In genomic region chr6:85866758-85867401, GRCh38 we compare ENCODE assay signal across 17 cellular contexts.
DNase-seq lines count a peak whose midpoint lies in the region; ATAC-seq, FAIRE-seq and TF ChIP-seq lines count a peak whose summit lies in the region.
"Had no signal": no experiment of that assay in that cellular context is flagged by ENCODE, and none has a peak within 500 bp of the region (broad histone marks: within the 10 kb centered on the region; RNA-seq: fewer than 3 reads in every experiment).

No MANE protein-coding gene starts in this region.

- H3K4me1 Mint-ChIP-seq in H9: no peaks in the 10 kb centered on the region; a peak in 1 of 4 replicates
- no peaks in the 10 kb centered on the region for H3K4me1 Mint-ChIP-seq in stimulated activated effector memory CD8-positive, alpha-beta T cell treated with anti-CD3 and anti-CD28 coated beads, Interleukin-12 subunit alpha, Interleukin-12 subunit beta, amount 100 ng/mL, for 72 hours
- H3K4me1 Mint-ChIP-seq: activated B cell treated with CpG ODN at 0.5 μM for 24 hours, nephron had no signal

- H4K5ac ChIP-seq in H9 (ENCODE audit: insufficient read length, low read depth, low read length): no peak overlapping the region

- H3K9ac ChIP-seq in H9 (ENCODE audit: extremely low read depth, insufficient read length, low read length) (no peak overlapping the region), mesenchymal stem cell (ENCODE audit: low read length) (peak overlapping the region; percentile 78)

- H2AK5ac ChIP-seq in H9 (ENCODE audit: insufficient read length, low read length) (no peak overlapping the region), mesenchymal stem cell (ENCODE audit: low read length, severe bottlenecking) (no peak overlapping the region)

- no peak overlapping the region for H3K4me3 Mint-ChIP-seq in H9
- no peak overlapping the region for H3K4me3 Mint-ChIP-seq in stimulated activated effector memory CD8-positive, alpha-beta T cell treated with anti-CD3 and anti-CD28 coated beads, Interleukin-12 subunit alpha, Interleukin-12 subunit beta, amount 100 ng/mL, for 72 hours
- H3K4me3 Mint-ChIP-seq: activated B cell treated with CpG ODN at 0.5 μM for 24 hours; activated naive CD4-positive, alpha-beta T cell treated with anti-CD3 and anti-CD28 coated beads for 36 hours had no signal

- peaks cover 7 to 11% of the 10 kb centered on the region in 2 experiments; a peak in 2 of 5 replicates for H3K9me3 Mint-ChIP-seq in H9
- no peaks in the 10 kb centered on the region for H3K9me3 Mint-ChIP-seq in stimulated activated effector memory CD8-positive, alpha-beta T cell treated with anti-CD3 and anti-CD28 coated beads, Interleukin-12 subunit alpha, Interleukin-12 subunit beta, amount 100 ng/mL, for 72 hours
- H3K9me3 Mint-ChIP-seq: activated B cell treated with CpG ODN at 0.5 μM for 24 hours; activated naive CD4-positive, alpha-beta T cell treated with anti-CD3 and anti-CD28 coated beads for 36 hours; nephron had no signal

- H3K4ac ChIP-seq in H9 (ENCODE audit: low read depth, low read length) (no peak overlapping the region), mesenchymal stem cell (ENCODE audit: low read depth in 1 of 2, low read length in 2 of 2) (no peak overlapping the region)

- peak; percentile 52 for ATAC-seq in stimulated activated effector memory CD8-positive, alpha-beta T cell treated with anti-CD3 and anti-CD28 coated beads, Interleukin-12 subunit alpha, Interleukin-12 subunit beta, amount 100 ng/mL, for 72 hours
- no peak for ATAC-seq in HG03521 (IDR thresholded peaks at IDR 0.05; ENCODE audit: unreplicated experiment)

- no peak overlapping the region for H2AFZ ChIP-seq in H9 (ENCODE audit: low read length)
- H2AFZ ChIP-seq in mesenchymal stem cell (ENCODE audit: low read depth, low read length): peak overlapping the region; percentile 29

- DNase-seq in H9 (no peak), astrocyte of the hippocampus (ENCODE audit: low read depth, low spot score) (peak; percentile 6), mesenchymal stem cell (no peak), DMS53 (lab: John Stamatoyannopoulos, UW) (no peak), GM12891 (ENCODE audit: insufficient read length, low spot score) (no peak), NCI-H446 treated with DMSO at 0.1 percent for 48 hours (lab: John Stamatoyannopoulos, UW) (no peak)
- DNase-seq in stimulated activated effector memory CD8-positive, alpha-beta T cell treated with anti-CD3 and anti-CD28 coated beads, Interleukin-12 subunit alpha, Interleukin-12 subunit beta, amount 100 ng/mL, for 72 hours (ENCODE audit: low spot score in 2 of 2): no peak
- DNase-seq: activated B cell treated with CpG ODN at 0.5 μM for 24 hours; activated naive CD4-positive, alpha-beta T cell treated with anti-CD3 and anti-CD28 coated beads for 36 hours; BE2C; cerebellar nuclear complex; heart left ventricle; NCI-H1417 treated with DMSO at 0.1 percent for 48 hours; NCI-H510A had no signal

- H4K20me1 ChIP-seq in H9 (ENCODE audit: control insufficient read depth, insufficient read depth, insufficient read length): no peaks in the 10 kb centered on the region

- no peak overlapping the region for H2BK20ac ChIP-seq in H9 (ENCODE audit: low read depth, low read length, poor library complexity, severe bottlenecking)

- H3K23me2 ChIP-seq in H9 (ENCODE audit: insufficient read length, low read depth, low read length, poor library complexity, severe bottlenecking): no peaks in the 10 kb centered on the region

- H3K79me1 ChIP-seq in H9 (ENCODE audit: insufficient read depth, low read depth, low read length, poor library complexity, severe bottlenecking): no peaks in the 10 kb centered on the region
- no peaks in the 10 kb centered on the region for H3K79me1 ChIP-seq in mesenchymal stem cell (replicated peaks; ENCODE audit: low read length, poor library complexity, severe bottlenecking)

- H3K27ac Mint-ChIP-seq in H9: no peak overlapping the region
- H3K27ac Mint-ChIP-seq in stimulated activated effector memory CD8-positive, alpha-beta T cell treated with anti-CD3 and anti-CD28 coated beads, Interleukin-12 subunit alpha, Interleukin-12 subunit beta, amount 100 ng/mL, for 72 hours: no peak overlapping the region
- H3K27ac Mint-ChIP-seq: activated B cell treated with CpG ODN at 0.5 μM for 24 hours; activated naive CD4-positive, alpha-beta T cell treated with anti-CD3 and anti-CD28 coated beads for 36 hours; nephron had no signal

- H3K9me3 ChIP-seq in H9 (ENCODE audit: control insufficient read depth, low read depth, low read length): no peaks in the 10 kb centered on the region
- no peaks in the 10 kb centered on the region for H3K9me3 ChIP-seq in mesenchymal stem cell (ENCODE audit: control insufficient read depth, low read length)
- H3K9me3 ChIP-seq: BE2C, heart left ventricle had no signal

- H3K27me3 Mint-ChIP-seq in H9 (ENCODE audit: low read depth): no peaks in the 10 kb centered on the region

- H3K4me3 ChIP-seq in mesenchymal stem cell (ENCODE audit: insufficient read depth in 1 of 2, low read depth in 1 of 2, low read length in 2 of 2): peak overlapping the region in 1 of 2 experiments; percentile 81

- H3K27ac ChIP-seq in H9 (ENCODE audit: insufficient read length, low read depth, low read length) (no peak overlapping the region), mesenchymal stem cell (ENCODE audit: low read length, poor library complexity, severe bottlenecking) (no peak overlapping the region)

- no peak overlapping the region for H3T11ph ChIP-seq in H9 (ENCODE audit: low read length)

- H4K91ac ChIP-seq in H9 (ENCODE audit: insufficient read length, low read depth, low read length) (no peak overlapping the region), mesenchymal stem cell (ENCODE audit: low read length) (no peak overlapping the region)

- H3K36me3 Mint-ChIP-seq in H9 (ENCODE audit: insufficient read depth in 1 of 3, low read depth in 3 of 3): peaks cover 0 to 9% (median 1%) of the 10 kb centered on the region in 3 experiments; a peak in 1 of 7 replicates
- H3K36me3 Mint-ChIP-seq in stimulated activated effector memory CD8-positive, alpha-beta T cell treated with anti-CD3 and anti-CD28 coated beads, Interleukin-12 subunit alpha, Interleukin-12 subunit beta, amount 100 ng/mL, for 72 hours: no peaks in the 10 kb centered on the region

- no peaks in the 10 kb centered on the region for H3K36me3 ChIP-seq in mesenchymal stem cell (ENCODE audit: control insufficient read depth in 1 of 2, insufficient read depth in 2 of 2, low read depth in 1 of 2, low read length in 2 of 2)
- H3K36me3 ChIP-seq: BE2C, heart left ventricle had no signal

- H3K14ac ChIP-seq in H9 (ENCODE audit: insufficient read depth, low read length) (0 out of 2 replicates have a peak overlapping the region, but pooled peaks have one; percentile 65), mesenchymal stem cell (ENCODE audit: low read length in 2 of 2) (no peak overlapping the region)

- H3K23ac ChIP-seq in H9 (ENCODE audit: insufficient read length, low read depth, low read length) (no peak overlapping the region), mesenchymal stem cell (ENCODE audit: low read length in 2 of 2) (no peak overlapping the region)

- TF ChIP-seq CTCF in H9 (conservative IDR thresholded peaks at IDR 0.05): no peak

- H2BK12ac ChIP-seq in H9 (ENCODE audit: insufficient read length, low read depth, low read length): no peak overlapping the region
- no peak overlapping the region for H2BK12ac ChIP-seq in mesenchymal stem cell (ENCODE audit: low read length in 2 of 2)

- H3K27me3 ChIP-seq in H9 (ENCODE audit: insufficient read depth, low read length) (no peaks in the 10 kb centered on the region), mesenchymal stem cell (ENCODE audit: control insufficient read depth in 1 of 2, insufficient read depth in 1 of 2, low read length in 2 of 2) (no peaks in the 10 kb centered on the region)
- H3K27me3 ChIP-seq: BE2C, heart left ventricle had no signal

- H2BK15ac ChIP-seq in H9 (ENCODE audit: low read depth, low read length) (no peak overlapping the region), mesenchymal stem cell (ENCODE audit: low read depth, poor library complexity, severe bottlenecking) (no peak overlapping the region)

- no CpG with 5 or more reads among the region's 10 CpGs for WGBS in H9 (ENCODE audit: extremely low coverage, insufficient read length, low lambda C conversion rate)
- 78% methylated on average over 10 of the region's 10 CpGs for WGBS in mesenchymal stem cell

- H3K79me2 ChIP-seq in H9 (ENCODE audit: insufficient read depth, low read length): no peaks in the 10 kb centered on the region

- no peak for TF ChIP-seq POLR2A in GM12891 (IDR thresholded peaks at IDR 0.05; ENCODE audit: low read depth, low read length)

- no peak overlapping the region for H2BK120ac ChIP-seq in H9 (ENCODE audit: low read depth, low read length, poor library complexity, severe bottlenecking)
- no peak overlapping the region for H2BK120ac ChIP-seq in mesenchymal stem cell (ENCODE audit: low read depth, low read length)

- H3K4me1 ChIP-seq in H9 (ENCODE audit: insufficient read depth, low read length) (peaks cover 2% of the 10 kb centered on the region; the same call in 1 of the 2 replicates), mesenchymal stem cell (ENCODE audit: control insufficient read depth, insufficient read depth, low read depth, low read length) (peaks cover 11% of the 10 kb centered on the region)
- H3K4me1 ChIP-seq: BE2C had no signal

- H3K4me2 ChIP-seq in H9 (ENCODE audit: insufficient read depth, insufficient read length, low read length): no peak overlapping the region
- no peak overlapping the region for H3K4me2 ChIP-seq in mesenchymal stem cell (ENCODE audit: low read length, poor library complexity, severe bottlenecking)

- FAIRE-seq in GM12891 (lab: Jason Lieb, UNC): no peak
- FAIRE-seq: small intestine had no signal

- no peak overlapping the region for H3K56ac ChIP-seq in H9 (ENCODE audit: insufficient read length, low read depth, low read length)

- H2BK5ac ChIP-seq in H9 (ENCODE audit: insufficient read length, low read length) (no peak overlapping the region), mesenchymal stem cell (ENCODE audit: low read depth, low read length, poor library complexity, severe bottlenecking) (no peak overlapping the region)

- no peak overlapping the region for H4K8ac ChIP-seq in H9 (replicated peaks; ENCODE audit: insufficient read length, low read depth, low read length)
- no peak overlapping the region for H4K8ac ChIP-seq in mesenchymal stem cell (ENCODE audit: low read length)

- H3K18ac ChIP-seq in H9 (ENCODE audit: insufficient read length, low read depth, low read length): no peak overlapping the region
- no peak overlapping the region for H3K18ac ChIP-seq in mesenchymal stem cell (ENCODE audit: low read depth in 1 of 2, low read length in 2 of 2)

TF ChIP-seq in GM12891, 5 proteins besides CTCF, POLR2A, EP300 and RAD21:
- TF ChIP-seq POU2F2 (IDR thresholded peaks at IDR 0.05; ENCODE audit: low read depth, low read length): no peak
- TF ChIP-seq PAX5 (IDR thresholded peaks at IDR 0.05; ENCODE audit: insufficient read depth, low read length, severe bottlenecking): no peak
- TF ChIP-seq TAF1 (IDR thresholded peaks at IDR 0.05; ENCODE audit: low read depth, low read length): no peak
- TF ChIP-seq SPI1 (IDR thresholded peaks at IDR 0.05; ENCODE audit: low read depth, low read length): no peak
- no peak for TF ChIP-seq POLR2AphosphoS5 (IDR thresholded peaks at IDR 0.05; ENCODE audit: low read depth, low read length)
